7 cellular contexts compared by ENCODE assay signal in the genomic region with DNA sequence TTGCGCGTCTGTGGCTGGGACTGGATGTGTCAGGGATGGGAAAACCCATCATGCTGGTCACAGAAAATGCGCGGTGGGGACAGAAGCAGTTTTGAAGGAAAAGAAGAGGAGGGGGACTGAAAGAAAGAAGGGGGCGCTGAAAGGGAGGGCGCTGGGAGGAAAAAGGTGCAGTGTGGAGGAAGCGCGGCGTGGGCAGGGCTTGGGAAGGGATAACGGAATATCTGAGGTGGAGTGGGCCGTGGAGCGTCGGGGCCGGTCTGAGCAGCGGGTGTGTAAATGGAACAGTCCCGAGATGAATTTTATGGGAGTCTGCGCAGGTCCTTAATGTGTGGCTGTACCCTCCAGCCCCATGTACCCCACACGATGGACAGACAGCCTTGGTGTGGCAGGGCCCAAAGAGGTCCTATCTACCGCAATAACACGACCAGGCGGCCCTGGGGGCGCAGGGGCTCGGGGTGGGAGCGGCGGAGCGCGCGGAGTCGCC. TPM values are rescaled to one million over a fixed set of nuclear protein-coding genes. Genes with fewer than 3 reads are reported as not detected.
DNase-seq lines count a peak whose midpoint lies in the region; ATAC-seq and TF ChIP-seq lines count a peak whose summit lies in the region.

No MANE protein-coding gene starts in this region.

- CTCF ChIA-PET in naive thymus-derived CD4-positive, alpha-beta T cell (lab: Charles Lee): interaction anchor here (1.0 to 2.6 kb wide), 4 partner anchors 13 to 50 kb away, joined by 3 to 8 read pairs (median 3); no protein-coding TSS in a partner anchor

- peak overlapping the region; percentile 75 to 93 (median 84) for H3K4me3 Mint-ChIP-seq in naive thymus-derived CD4-positive, alpha-beta T cell

- H4K20me1 ChIP-seq in MM.1S (ENCODE audit: insufficient read depth, low read length): no peaks in the 10 kb centered on the region

- peak overlapping the region; percentile 52 for H2AFZ ChIP-seq in MM.1S (ENCODE audit: low read length)

- no peak for TF ChIP-seq CTCF in MM.1S (IDR thresholded peaks at IDR 0.05; ENCODE audit: low read length)

- no peaks in the 10 kb centered on the region for H3K9me2 ChIP-seq in MM.1S (replicated peaks; ENCODE audit: insufficient read depth, low read length)

- peaks cover 6 to 48% (median 31%) of the 10 kb centered on the region in 7 donors for H3K4me1 Mint-ChIP-seq in naive thymus-derived CD4-positive, alpha-beta T cell

- no peaks in the 10 kb centered on the region for H3K9me3 Mint-ChIP-seq in naive thymus-derived CD4-positive, alpha-beta T cell

- ATAC-seq in GM18505 (IDR thresholded peaks at IDR 0.05; ENCODE audit: unreplicated experiment): peak; percentile 2
- ATAC-seq in naive thymus-derived CD4-positive, alpha-beta T cell: no peak

- no peaks in the 10 kb centered on the region for H3K36me3 ChIP-seq in MM.1S (replicated peaks; ENCODE audit: insufficient read depth, low read length)
- H3K36me3 ChIP-seq in naive thymus-derived CD4-positive, alpha-beta T cell (ENCODE audit: control insufficient read depth in 2 of 3, insufficient read depth in 3 of 3, low read length in 3 of 3): no peaks in the 10 kb centered on the region

- peaks cover 0 to 13% (median 0%) of the 10 kb centered on the region in 5 donors for H3K27me3 Mint-ChIP-seq in naive thymus-derived CD4-positive, alpha-beta T cell

- H3K27me3 ChIP-seq in MM.1S (replicated peaks; ENCODE audit: insufficient read depth, low read length): no peaks in the 10 kb centered on the region
- H3K27me3 ChIP-seq in naive thymus-derived CD4-positive, alpha-beta T cell (ENCODE audit: control insufficient read depth in 2 of 2, insufficient read depth in 2 of 2, low read length in 2 of 2): no peaks in the 10 kb centered on the region

- H3K4me3 ChIP-seq in MM.1S (ENCODE audit: low read length): peak overlapping the region; percentile 80
- H3K4me3 ChIP-seq in naive thymus-derived CD4-positive, alpha-beta T cell (ENCODE audit: low read length): peak overlapping the region; percentile 60

- intact Hi-C loops in naive thymus-derived CD4-positive, alpha-beta T cell (cut with micrococcal nuclease): loop anchor here (1.0 to 5.0 kb wide), 7 partner anchors 23 to 452 kb away; a partner anchor contains a TSS

- peaks cover 48% of the 10 kb centered on the region for H3K79me2 ChIP-seq in MM.1S (ENCODE audit: low read length)

- H3K4me1 ChIP-seq in MM.1S (ENCODE audit: low read length): peaks cover 31% of the 10 kb centered on the region
- H3K4me1 ChIP-seq in naive thymus-derived CD4-positive, alpha-beta T cell (ENCODE audit: control insufficient read depth in 2 of 2, insufficient read depth in 2 of 2, low read length in 2 of 2): peaks cover 15 to 16% of the 10 kb centered on the region in 2 donors

- peak overlapping the region in 5 of 9 donors; percentile 41 to 84 (median 81) for H3K27ac Mint-ChIP-seq in naive thymus-derived CD4-positive, alpha-beta T cell

- peak; percentile 14 for DNase-seq in MM.1S
- DNase-seq in cerebellar cortex (ENCODE audit: low spot score): peak; percentile 47
- DNase-seq in naive thymus-derived CD4-positive, alpha-beta T cell: no peak
- no peak for DNase-seq in dermis blood vessel endothelial cell
- DNase-seq in UCSD-AML1 (lab: John Stamatoyannopoulos, UW; ENCODE audit: unreplicated experiment): no peak
- no peak for DNase-seq in kidney tubule cell (ENCODE audit: low spot score)

- TF ChIP-seq POLR2A in GM18505 (IDR thresholded peaks at IDR 0.05; ENCODE audit: borderline replicate concordance, extremely low read depth, insufficient read depth, insufficient read length): no peak

- H3F3A ChIP-seq in MM.1S (ENCODE audit: insufficient read depth, low read length): peaks cover 28% of the 10 kb centered on the region

- H3K27ac ChIP-seq in MM.1S (ENCODE audit: low read length): no peak overlapping the region
- H3K27ac ChIP-seq in naive thymus-derived CD4-positive, alpha-beta T cell (ENCODE audit: low read depth, low read length): peak overlapping the region; percentile 56

- no peaks in the 10 kb centered on the region for H3K36me3 Mint-ChIP-seq in naive thymus-derived CD4-positive, alpha-beta T cell

- H3K9ac ChIP-seq in MM.1S (ENCODE audit: low read length): peak overlapping the region; percentile 15; the same call in 1 of the 2 replicates

- POLR2A ChIA-PET in naive thymus-derived CD4-positive, alpha-beta T cell (lab: Charles Lee): interaction anchor here (1.6 to 4.7 kb wide), 4 partner anchors 21 to 42 kb away, joined by 4 to 51 read pairs (median 7); a partner anchor contains a TSS

- H3K4me2 ChIP-seq in MM.1S (ENCODE audit: low read depth, low read length): peak overlapping the region; percentile 78

- H3K9me3 ChIP-seq in MM.1S (replicated peaks; ENCODE audit: insufficient read depth, low read length): no peaks in the 10 kb centered on the region
- no peaks in the 10 kb centered on the region for H3K9me3 ChIP-seq in naive thymus-derived CD4-positive, alpha-beta T cell (ENCODE audit: control insufficient read depth in 2 of 3, low read length in 3 of 3)

RNA-seq across cellular contexts. Expression of a gene that starts 0.4 kb away (rescaled TPM):
- total RNA-seq in naive thymus-derived CD4-positive, alpha-beta T cell: 10 to 100 TPM in 1 of 5 experiments, 1 to 10 TPM in 2, under 1 TPM in 2; 0.84 to 41.1 (median 1.8) TPM
- 1 to 10 TPM in 1 of 2 donors, under 1 TPM in 1; 0.95 to 2.0 TPM for polyA plus RNA-seq in naive thymus-derived CD4-positive, alpha-beta T cell
- total RNA-seq in dermis blood vessel endothelial cell: 41.7 and 64.8 TPM in 2 replicates

RNA-seq across cellular contexts. Expression of a gene that starts 6.3 kb away (rescaled TPM):
- total RNA-seq in naive thymus-derived CD4-positive, alpha-beta T cell: not detected
- not detected for polyA plus RNA-seq in naive thymus-derived CD4-positive, alpha-beta T cell
- 0.23 TPM in 1 of 2 replicates, not detected in the other for total RNA-seq in dermis blood vessel endothelial cell

RNA-seq across cellular contexts. Expression of a gene that starts 23.9 kb away (rescaled TPM):
- 100 to 1,000 TPM; 345 to 750 (median 366) TPM for total RNA-seq in naive thymus-derived CD4-positive, alpha-beta T cell
- polyA plus RNA-seq in naive thymus-derived CD4-positive, alpha-beta T cell: 100 to 1,000 TPM; 422 to 558 TPM
- total RNA-seq in dermis blood vessel endothelial cell: 558 and 784 TPM in 2 replicates

RNA-seq across cellular contexts. Expression of a gene that starts 34.3 kb away (rescaled TPM):
- total RNA-seq in naive thymus-derived CD4-positive, alpha-beta T cell: 10 to 100 TPM in 4 of 5 experiments, 1 to 10 TPM in 1; 10.0 to 32.1 (median 17.6) TPM
- polyA plus RNA-seq in naive thymus-derived CD4-positive, alpha-beta T cell: 10 to 100 TPM; 24.5 to 41.7 TPM
- 43.1 and 52.7 TPM in 2 replicates for total RNA-seq in dermis blood vessel endothelial cell

RNA-seq across cellular contexts. Expression of a gene that starts 42.3 kb away (rescaled TPM):
- total RNA-seq in naive thymus-derived CD4-positive, alpha-beta T cell: 10 to 100 TPM in 4 of 5 experiments, 1 to 10 TPM in 1; 8.3 to 53.4 (median 29.4) TPM
- 1 to 10 TPM; 2.3 to 4.9 TPM for polyA plus RNA-seq in naive thymus-derived CD4-positive, alpha-beta T cell
- 13.4 and 41.7 TPM in 2 replicates for total RNA-seq in dermis blood vessel endothelial cell

Comparison
In these comparisons a context has a peak if more than half of its experiments do, and no peak if none do; other contexts are left out.
1. DNase-seq: peak in MM.1S (single experiment) and cerebellar cortex (single experiment); none in naive thymus-derived CD4-positive, alpha-beta T cell (0 of 9), dermis blood vessel endothelial cell (single experiment), UCSD-AML1 (single experiment) and kidney tubule cell (single experiment).